2 cellular contexts compared by ENCODE assay signal in genomic region chr17:49018673-49019215, GRCh38.
TF ChIP-seq lines count a peak whose summit lies in the region.

No MANE protein-coding gene starts in this region.

TF ChIP-seq in GM23338, 12 proteins besides CTCF, POLR2A, EP300 and RAD21:
- TF ChIP-seq NANOG (IDR thresholded peaks at IDR 0.05; ENCODE audit: borderline replicate concordance) (no peak), ZNF114 (CRISPR knock-in tag; IDR thresholded peaks at IDR 0.05) (no peak), CREB1 (CRISPR knock-in tag; IDR thresholded peaks at IDR 0.05; ENCODE audit: low read depth) (no peak), ETS1 (IDR thresholded peaks at IDR 0.05) (no peak), STAT1 (IDR thresholded peaks at IDR 0.05; ENCODE audit: unreplicated experiment) (no peak), JUNB (IDR thresholded peaks at IDR 0.05; ENCODE audit: unreplicated experiment) (no peak), EZH2 (IDR thresholded peaks at IDR 0.05; ENCODE audit: low read depth, unreplicated experiment) (no peak), ZNF462 (CRISPR knock-in tag; IDR thresholded peaks at IDR 0.05) (no peak), EZH2phosphoT487 (IDR thresholded peaks at IDR 0.05; ENCODE audit: unreplicated experiment) (no peak), ZNF331 (CRISPR knock-in tag; IDR thresholded peaks at IDR 0.05; ENCODE audit: low read depth) (no peak), REST (IDR thresholded peaks at IDR 0.05; ENCODE audit: unreplicated experiment) (no peak), POLR2AphosphoS5 (IDR thresholded peaks at IDR 0.05; ENCODE audit: low read depth) (no peak)

TF ChIP-seq in H1, 55 proteins besides CTCF, POLR2A, EP300 and RAD21:
- TF ChIP-seq ATF2 (IDR thresholded peaks at IDR 0.05; ENCODE audit: low read length) (no peak), SUZ12 (IDR thresholded peaks at IDR 0.05; ENCODE audit: low read length) (no peak), ASH2L (IDR thresholded peaks at IDR 0.05; ENCODE audit: low read length) (no peak), FOSL1 (IDR thresholded peaks at IDR 0.05; ENCODE audit: insufficient read depth, low read depth, low read length) (no peak), TEAD4 (IDR thresholded peaks at IDR 0.05; ENCODE audit: low read depth, low read length) (no peak), TCF12 (IDR thresholded peaks at IDR 0.05; ENCODE audit: low read depth, low read length) (no peak), SRF (IDR thresholded peaks at IDR 0.05; ENCODE audit: low read depth, low read length) (no peak), E2F6 (IDR thresholded peaks at IDR 0.05) (no peak), SAP30 (IDR thresholded peaks at IDR 0.05; ENCODE audit: insufficient read depth, insufficient replicate concordance, low read length) (no peak), BACH1 (IDR thresholded peaks at IDR 0.05; ENCODE audit: low read length) (no peak), EZH2 (IDR thresholded peaks at IDR 0.05; ENCODE audit: low read depth, low read length, severe bottlenecking) (no peak), PHF8 (conservative IDR thresholded peaks at IDR 0.05; ENCODE audit: low read depth, low read length) (no peak)
TF ChIP-seq in H1: peak in this region for 0.
